In the genomic region with DNA sequence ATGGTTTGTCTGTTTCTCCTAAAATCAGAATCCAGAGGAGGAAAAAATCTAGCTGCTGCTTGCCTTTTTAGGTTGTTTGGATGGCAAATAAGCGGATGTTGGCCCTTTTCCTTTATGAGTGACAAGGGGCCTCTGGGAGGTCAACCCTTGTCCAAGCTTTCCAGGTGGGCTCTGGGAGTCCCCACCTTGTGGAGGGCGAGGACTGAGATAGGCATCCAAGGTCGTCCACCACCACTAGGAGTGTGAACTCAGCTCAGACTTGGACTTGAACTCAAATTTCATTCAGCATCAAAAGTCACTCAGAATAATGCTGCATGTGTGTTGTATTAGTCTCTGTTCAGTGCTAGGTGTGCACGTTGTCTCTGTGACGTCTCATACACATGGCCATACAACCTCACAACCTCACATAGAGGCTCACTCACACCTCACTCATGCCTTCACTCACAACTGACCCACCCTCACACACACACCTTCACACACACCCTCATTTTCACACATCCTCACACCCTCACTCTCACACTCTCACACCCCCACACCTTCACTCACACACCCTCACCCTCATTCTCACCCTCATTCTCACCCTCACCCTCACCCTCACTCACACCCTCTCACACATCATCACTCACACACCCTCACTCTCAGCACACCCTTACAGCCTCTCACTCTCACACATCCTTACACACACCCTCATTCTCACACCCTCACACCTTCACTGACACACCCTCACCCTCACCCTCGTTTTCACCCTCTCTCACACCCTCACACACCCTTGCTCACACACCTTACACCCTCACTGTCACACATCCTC, we compare ENCODE assay signal across 17 cellular contexts. TPM values are rescaled to one million over a fixed set of nuclear protein-coding genes. Genes with fewer than 3 reads are reported as not detected.
DNase-seq lines count a peak whose midpoint lies in the region; ATAC-seq and TF ChIP-seq lines count a peak whose summit lies in the region.
"Had no signal": no experiment of that assay in that cellular context is flagged by ENCODE, and none has a peak within 500 bp of the region (broad histone marks: within the 10 kb centered on the region; RNA-seq: fewer than 3 reads in every experiment).

No MANE protein-coding gene starts in this region.

- H4K91ac ChIP-seq in H9 (ENCODE audit: insufficient read length, low read depth, low read length): no peak overlapping the region

- no peak overlapping the region for H3K4me3 ChIP-seq in CD4-positive, alpha-beta memory T cell (ENCODE audit: low read length in 2 of 2)
- H3K4me3 ChIP-seq in ascending aorta: no peak overlapping the region
- H3K4me3 ChIP-seq: upper lobe of right lung had no signal

- H3K27ac Mint-ChIP-seq in CD4-positive, alpha-beta memory T cell: peak overlapping the region; percentile 48 to 93 (median 86)
- peak overlapping the region in 1 of 3 experiments; percentile 92; a peak in 3 of 7 replicates for H3K27ac Mint-ChIP-seq in H9
- H3K27ac Mint-ChIP-seq in natural killer cell treated with Interleukin-12 subunit alpha and Interleukin-12 subunit beta and Interleukin-15 and Interleukin-18, amount 100 ng/mL, for 72 hours: peak overlapping the region; percentile 62 to 84
- H3K27ac Mint-ChIP-seq: activated B cell treated with CpG ODN at 0.5 μM for 24 hours had no signal

- H3K4me1 Mint-ChIP-seq in CD4-positive, alpha-beta memory T cell: peaks cover 6 to 21% (median 18%) of the 10 kb centered on the region in 4 donors
- peaks cover 15 to 21% of the 10 kb centered on the region in 2 experiments for H3K4me1 Mint-ChIP-seq in H9
- peaks cover 49 to 54% of the 10 kb centered on the region in 2 donors for H3K4me1 Mint-ChIP-seq in natural killer cell treated with Interleukin-12 subunit alpha and Interleukin-12 subunit beta and Interleukin-15 and Interleukin-18, amount 100 ng/mL, for 72 hours (ENCODE audit: low read depth in 2 of 2)
- H3K4me1 Mint-ChIP-seq: activated B cell treated with CpG ODN at 0.5 μM for 24 hours had no signal

- H3K4me2 ChIP-seq in H9 (ENCODE audit: insufficient read depth, insufficient read length, low read length): no peak overlapping the region
- H3K4me2 ChIP-seq: SK-N-SH had no signal

- no peak overlapping the region for H2BK12ac ChIP-seq in H9 (ENCODE audit: insufficient read length, low read depth, low read length)

- H3K4ac ChIP-seq in H9 (ENCODE audit: low read depth, low read length): no peak overlapping the region

- H3K9me3 Mint-ChIP-seq in CD4-positive, alpha-beta memory T cell: no peaks in the 10 kb centered on the region
- H3K9me3 Mint-ChIP-seq in H9: no peaks in the 10 kb centered on the region
- H3K9me3 Mint-ChIP-seq in natural killer cell treated with Interleukin-12 subunit alpha and Interleukin-12 subunit beta and Interleukin-15 and Interleukin-18, amount 100 ng/mL, for 72 hours: no peaks in the 10 kb centered on the region
- H3K9me3 Mint-ChIP-seq: activated B cell treated with CpG ODN at 0.5 μM for 24 hours had no signal

- peaks cover 65% of the 10 kb centered on the region for H3K36me3 ChIP-seq in CD4-positive, alpha-beta memory T cell (ENCODE audit: insufficient read depth, low read length)
- peaks cover 4 to 26% of the 10 kb centered on the region in 2 donors for H3K36me3 ChIP-seq in ascending aorta

- CTCF ChIA-PET in CD4-positive, alpha-beta memory T cell (lab: Charles Lee; ENCODE audit: partially characterized antibody): no interaction called here

- H3K23ac ChIP-seq in H9 (ENCODE audit: insufficient read length, low read depth, low read length): no peak overlapping the region

- H3K79me1 ChIP-seq in H9 (ENCODE audit: insufficient read depth, low read depth, low read length, poor library complexity, severe bottlenecking): no peaks in the 10 kb centered on the region

- H2BK120ac ChIP-seq in H9 (ENCODE audit: low read depth, low read length, poor library complexity, severe bottlenecking): no peak overlapping the region

- no peak overlapping the region for H2BK15ac ChIP-seq in H9 (ENCODE audit: low read depth, low read length)

- peaks cover 54 to 82% of the 10 kb centered on the region in 2 donors for H3K36me3 Mint-ChIP-seq in CD4-positive, alpha-beta memory T cell
- H3K36me3 Mint-ChIP-seq in H9 (ENCODE audit: insufficient read depth in 1 of 3, low read depth in 3 of 3): peaks cover 22 to 70% (median 50%) of the 10 kb centered on the region in 3 experiments; a peak in 6 of 7 replicates
- peaks cover 23% of the 10 kb centered on the region for H3K36me3 Mint-ChIP-seq in natural killer cell treated with Interleukin-12 subunit alpha and Interleukin-12 subunit beta and Interleukin-15 and Interleukin-18, amount 100 ng/mL, for 72 hours

- peak overlapping the region; percentile 53 for H4K5ac ChIP-seq in H9 (ENCODE audit: insufficient read length, low read depth, low read length)

- H3K4me3 Mint-ChIP-seq in CD4-positive, alpha-beta memory T cell: no peak overlapping the region
- H3K4me3 Mint-ChIP-seq in H9: no peak overlapping the region
- no peak overlapping the region for H3K4me3 Mint-ChIP-seq in natural killer cell treated with Interleukin-12 subunit alpha and Interleukin-12 subunit beta and Interleukin-15 and Interleukin-18, amount 100 ng/mL, for 72 hours
- H3K4me3 Mint-ChIP-seq: activated B cell treated with CpG ODN at 0.5 μM for 24 hours had no signal

- intact Hi-C loops in CD4-positive, alpha-beta memory T cell (cut with micrococcal nuclease): no loop called here
- intact Hi-C loops in ascending aorta (cut with DNase I): loop anchor here (5.0 kb wide), 1 partner anchor 64 kb away; the partner anchor contains the start of gene TMEM181

- H4K8ac ChIP-seq in H9 (replicated peaks; ENCODE audit: insufficient read length, low read depth, low read length): no peak overlapping the region

- H3K56ac ChIP-seq in H9 (ENCODE audit: insufficient read length, low read depth, low read length): no peak overlapping the region

- H3K27ac ChIP-seq in CD4-positive, alpha-beta memory T cell (ENCODE audit: low read depth, low read length): no peak overlapping the region
- no peak overlapping the region for H3K27ac ChIP-seq in H9 (ENCODE audit: insufficient read length, low read depth, low read length)
- peak overlapping the region; percentile 28 to 48 for H3K27ac ChIP-seq in ascending aorta
- H3K27ac ChIP-seq: epithelial cell of prostate, upper lobe of right lung had no signal

- no peak for DNase-seq in CD4-positive, alpha-beta memory T cell
- DNase-seq in H9 (no peak), ascending aorta (ENCODE audit: low spot score in 2 of 2) (no peak), amniotic stem cell (lab: John Stamatoyannopoulos, UW) (no peak)
- no peak for DNase-seq in natural killer cell treated with Interleukin-12 subunit alpha and Interleukin-12 subunit beta and Interleukin-15 and Interleukin-18, amount 100 ng/mL, for 72 hours (ENCODE audit: low spot score)
- DNase-seq in stimulated activated CD4-positive, alpha-beta T cell treated with anti-CD3 and anti-CD28 coated beads, Interleukin-12 subunit alpha, Interleukin-12 subunit beta, amount 100 ng/mL, for 4 hours: no peak
- DNase-seq: activated B cell treated with CpG ODN at 0.5 μM for 24 hours; activated effector memory CD4-positive, alpha-beta T cell treated with Interleukin-2 at 50 U/mL for 16 hours; C1 segment of cervical spinal cord; cerebellar nuclear complex; KG1; kidney glomerular epithelial cell; NCI-H1105 treated with DMSO at 0.1 percent for 48 hours; SK-N-SH had no signal

- no peak overlapping the region for H3T11ph ChIP-seq in H9 (ENCODE audit: low read length)

- no peak overlapping the region for H2AK5ac ChIP-seq in H9 (ENCODE audit: insufficient read length, low read length)

- H3K9me3 ChIP-seq in CD4-positive, alpha-beta memory T cell (ENCODE audit: control insufficient read depth in 1 of 2, low read length in 2 of 2): no peaks in the 10 kb centered on the region
- H3K9me3 ChIP-seq in H9 (ENCODE audit: control insufficient read depth, low read depth, low read length) (no peaks in the 10 kb centered on the region), ascending aorta (no peaks in the 10 kb centered on the region)
- H3K9me3 ChIP-seq: SK-N-SH, upper lobe of right lung had no signal

- H3K79me2 ChIP-seq in H9 (ENCODE audit: insufficient read depth, low read length): no peaks in the 10 kb centered on the region

- POLR2A ChIA-PET in CD4-positive, alpha-beta memory T cell (lab: Charles Lee; ENCODE audit: partially characterized antibody): no interaction called here

- no peaks in the 10 kb centered on the region for H4K20me1 ChIP-seq in H9 (ENCODE audit: control insufficient read depth, insufficient read depth, insufficient read length)

- H3K27me3 Mint-ChIP-seq in CD4-positive, alpha-beta memory T cell: no peaks in the 10 kb centered on the region
- no peaks in the 10 kb centered on the region for H3K27me3 Mint-ChIP-seq in H9 (ENCODE audit: low read depth)
- H3K27me3 Mint-ChIP-seq in natural killer cell treated with Interleukin-12 subunit alpha and Interleukin-12 subunit beta and Interleukin-15 and Interleukin-18, amount 100 ng/mL, for 72 hours: no peaks in the 10 kb centered on the region
- H3K27me3 Mint-ChIP-seq: activated B cell treated with CpG ODN at 0.5 μM for 24 hours had no signal

- no peak for TF ChIP-seq CTCF in H9 (conservative IDR thresholded peaks at IDR 0.05)
- TF ChIP-seq CTCF in ascending aorta (IDR thresholded peaks at IDR 0.05): no peak

- ATAC-seq in natural killer cell treated with Interleukin-12 subunit alpha and Interleukin-12 subunit beta and Interleukin-15 and Interleukin-18, amount 100 ng/mL, for 72 hours: peak; percentile 45 to 71
- no peak for ATAC-seq in HG03521 (IDR thresholded peaks at IDR 0.05; ENCODE audit: unreplicated experiment)
- ATAC-seq: upper lobe of right lung had no signal

- no peak overlapping the region for H2BK20ac ChIP-seq in H9 (ENCODE audit: low read depth, low read length, poor library complexity, severe bottlenecking)

- WGBS in H9 (ENCODE audit: extremely low coverage, insufficient read length, low lambda C conversion rate): 100% methylated on average over 1 of the region's 6 CpGs

- H2AFZ ChIP-seq in H9 (ENCODE audit: low read length): no peak overlapping the region

- H3K27me3 ChIP-seq in CD4-positive, alpha-beta memory T cell (ENCODE audit: insufficient read depth, low read length): no peaks in the 10 kb centered on the region
- H3K27me3 ChIP-seq in H9 (ENCODE audit: insufficient read depth, low read length) (no peaks in the 10 kb centered on the region), ascending aorta (no peaks in the 10 kb centered on the region)
- H3K27me3 ChIP-seq: upper lobe of right lung had no signal

- H2BK5ac ChIP-seq in H9 (ENCODE audit: insufficient read length, low read length): no peak overlapping the region

- no peak overlapping the region for H3K9ac ChIP-seq in H9 (ENCODE audit: extremely low read depth, insufficient read length, low read length)
- H3K9ac ChIP-seq: SK-N-SH had no signal

- peaks cover 5% of the 10 kb centered on the region for H3K4me1 ChIP-seq in CD4-positive, alpha-beta memory T cell (ENCODE audit: insufficient read depth, low read length)
- H3K4me1 ChIP-seq in H9 (ENCODE audit: insufficient read depth, low read length) (no peaks in the 10 kb centered on the region), ascending aorta (peaks cover 3 to 14% of the 10 kb centered on the region in 2 donors)

- no peaks in the 10 kb centered on the region for H3K23me2 ChIP-seq in H9 (ENCODE audit: insufficient read length, low read depth, low read length, poor library complexity, severe bottlenecking)

- no peak overlapping the region for H3K18ac ChIP-seq in H9 (ENCODE audit: insufficient read length, low read depth, low read length)

- no peak overlapping the region for H3K14ac ChIP-seq in H9 (ENCODE audit: insufficient read depth, low read length)

RNA-seq across cellular contexts. Expression of gene DYNLT1, which starts 18.0 kb away (rescaled TPM):
- 10 to 100 TPM; 78.8 to 90.4 TPM for total RNA-seq in CD4-positive, alpha-beta memory T cell
- polyA plus RNA-seq in CD4-positive, alpha-beta memory T cell: 100 to 1,000 TPM in 1 of 2 donors, 10 to 100 TPM in 1; 93.8 to 105 TPM
- total RNA-seq in H9 (2021) (105 and 117 TPM in 2 replicates), ascending aorta (5.7 TPM)
- total RNA-seq in natural killer cell treated with Interleukin-12 subunit alpha and Interleukin-12 subunit beta and Interleukin-15 and Interleukin-18, amount 100 ng/mL, for 72 hours: 100 to 1,000 TPM; 117 to 157 TPM

RNA-seq across cellular contexts. Expression of gene SYTL3, which starts 23.3 kb away (rescaled TPM):
- total RNA-seq in CD4-positive, alpha-beta memory T cell: 10 to 100 TPM; 22.2 to 24.3 TPM
- polyA plus RNA-seq in CD4-positive, alpha-beta memory T cell: 10 to 100 TPM; 11.9 to 13.3 TPM
- total RNA-seq in H9 (2021) (0.09 and 0.20 TPM in 2 replicates), ascending aorta (4.7 TPM)
- 100 to 1,000 TPM; 199 to 246 TPM for total RNA-seq in natural killer cell treated with Interleukin-12 subunit alpha and Interleukin-12 subunit beta and Interleukin-15 and Interleukin-18, amount 100 ng/mL, for 72 hours

Comparison
In these comparisons a context has a peak if more than half of its experiments do, and no peak if none do; other contexts are left out.
1. H3K27ac ChIP-seq: peak in ascending aorta (2 of 2); none in CD4-positive, alpha-beta memory T cell (single experiment) and H9 (single experiment).
2. RNA of gene DYNLT1, which starts 18.0 kb away (total RNA-seq): 117 to 157 TPM in natural killer cell treated with Interleukin-12 subunit alpha and Interleukin-12 subunit beta and Interleukin-15 and Interleukin-18, amount 100 ng/mL, for 72 hours, 105 to 117 TPM in H9 and 78.8 to 90.4 TPM in CD4-positive, alpha-beta memory T cell; 5.7 TPM in ascending aorta (single experiment); every median in the first group is over 10 times any median in the second.
3. RNA of gene SYTL3, which starts 23.3 kb away (total RNA-seq): 199 to 246 TPM in natural killer cell treated with Interleukin-12 subunit alpha and Interleukin-12 subunit beta and Interleukin-15 and Interleukin-18, amount 100 ng/mL, for 72 hours; 22.2 to 24.3 TPM in CD4-positive, alpha-beta memory T cell, 4.7 TPM in ascending aorta (single experiment) and 0.09 to 0.20 TPM in H9; every median in the first group is over 4 times any median in the second.